In the genomic region with DNA sequence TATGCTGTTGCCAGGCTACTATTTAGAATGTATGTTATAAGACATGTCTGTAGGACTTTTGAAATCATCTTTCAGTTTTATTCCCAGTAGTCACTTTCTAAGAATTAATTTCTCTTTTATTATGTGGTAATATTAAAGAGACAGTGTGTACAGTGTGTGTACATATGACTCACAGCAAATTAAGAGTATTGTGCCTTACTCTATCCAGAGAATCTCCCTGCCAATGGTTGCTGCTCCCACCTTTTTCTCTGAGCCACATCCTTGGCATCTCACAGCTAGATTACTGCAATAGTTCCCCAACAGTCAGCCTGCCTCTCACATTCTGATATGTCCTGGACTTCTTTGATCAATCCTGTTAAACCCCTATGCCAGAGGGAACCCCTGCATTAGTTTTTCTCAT, we compare ENCODE assay signal across 23 cellular contexts.
"Had no signal": no experiment of that assay in that cellular context is flagged by ENCODE, and none has a peak within 500 bp of the region (broad histone marks: within the 10 kb centered on the region; RNA-seq: fewer than 3 reads in every experiment).

No MANE protein-coding gene starts in this region.

- H3K36me3 ChIP-seq: ascending aorta, heart right ventricle, left ventricle myocardium inferior, pancreas, sigmoid colon, upper lobe of left lung had no signal

- H3K27me3 ChIP-seq: ascending aorta, heart right ventricle, pancreas, sigmoid colon, upper lobe of left lung had no signal

- H3K4me1 ChIP-seq: ascending aorta, pancreas, psoas muscle, sigmoid colon, upper lobe of left lung had no signal

- H3K9me3 ChIP-seq: ascending aorta, heart right ventricle, left ventricle myocardium inferior, pancreas, psoas muscle, sigmoid colon, upper lobe of left lung had no signal

- DNase-seq: activated CD4-positive, alpha-beta memory T cell treated with anti-CD3 and anti-CD28 coated beads, Interleukin-2, amount 10 ng/mL, durations not matched to agents 7 days and 5 days; activated CD4-positive, alpha-beta T cell treated with anti-CD3 and anti-CD28 coated beads, Interleukin-2, amount 10 ng/mL, durations not matched to agents 24 days and 14 days; activated CD4-positive, CD25-positive, alpha-beta regulatory T cell treated with anti-CD3 and anti-CD28 coated beads, Interleukin-2, amount 50 U/mL, for 72 hours; activated CD8-positive, alpha-beta memory T cell treated with anti-CD3 and anti-CD28 coated beads, Interleukin-2, amount 50 U/mL, for 48 hours; activated gamma-delta T cell; activated naive CD4-positive, alpha-beta T cell treated with anti-CD3 and anti-CD28 coated beads, Interleukin-2, amount 10 ng/mL, durations not matched to agents 7 days and 5 days; activated naive CD8-positive, alpha-beta T cell treated with anti-CD3 and anti-CD28 coated beads, Interleukin-2, amount 10 ng/mL, durations not matched to agents 7 days and 5 days; activated T-cell treated with anti-CD3 and anti-CD28 coated beads, Interleukin-2, amount 50 U/mL, for 24 hours; effector CD4-positive, alpha-beta T cell; heart right ventricle; kidney glomerular epithelial cell; left ventricle myocardium inferior; pancreas; psoas muscle; sigmoid colon; small intestine; stimulated activated CD4-positive, alpha-beta T cell treated with anti-CD3 and anti-CD28 coated beads, Interleukin-4, amount 100 ng/mL, for 24 hours; stimulated activated naive CD8-positive, alpha-beta T cell treated with anti-CD3 and anti-CD28 coated beads, Interleukin-15, amount 100 ng/mL, for 72 hours; substantia nigra; SW 1271; T-helper 9 cell; upper lobe of left lung had no signal

- H3K27ac ChIP-seq: ascending aorta, heart right ventricle, left ventricle myocardium inferior, pancreas, psoas muscle, sigmoid colon, upper lobe of left lung had no signal

- H3K4me3 ChIP-seq: ascending aorta, heart right ventricle, left ventricle myocardium inferior, pancreas, psoas muscle, sigmoid colon, upper lobe of left lung had no signal
